8 cellular contexts compared by ENCODE assay signal in genomic region chr1:43174873-43175272, GRCh38.
"Had no signal": no experiment of that assay in that cellular context is flagged by ENCODE, and none has a peak within 500 bp of the region (broad histone marks: within the 10 kb centered on the region; RNA-seq: fewer than 3 reads in every experiment).

No MANE protein-coding gene starts in this region.

- H3K4me3 Mint-ChIP-seq: GM23338, H9, HFFc6 had no signal

- DNase-seq: GOT3, H7, H9, HCEC 1CT, HFFc6 had no signal

- H3K4me3 ChIP-seq: GM23338, HAP-1 had no signal

- ATAC-seq: GM23338, HCT116 had no signal

- H3K9me3 Mint-ChIP-seq: GM23338, HFFc6 had no signal

- H3K4me2 ChIP-seq: GM23338 had no signal

- H3K9me3 ChIP-seq: HAP-1 had no signal

- H2AFZ ChIP-seq: GM23338 had no signal

- H3K27ac Mint-ChIP-seq: GM23338, H9, HFFc6 had no signal
